In the genomic region with DNA sequence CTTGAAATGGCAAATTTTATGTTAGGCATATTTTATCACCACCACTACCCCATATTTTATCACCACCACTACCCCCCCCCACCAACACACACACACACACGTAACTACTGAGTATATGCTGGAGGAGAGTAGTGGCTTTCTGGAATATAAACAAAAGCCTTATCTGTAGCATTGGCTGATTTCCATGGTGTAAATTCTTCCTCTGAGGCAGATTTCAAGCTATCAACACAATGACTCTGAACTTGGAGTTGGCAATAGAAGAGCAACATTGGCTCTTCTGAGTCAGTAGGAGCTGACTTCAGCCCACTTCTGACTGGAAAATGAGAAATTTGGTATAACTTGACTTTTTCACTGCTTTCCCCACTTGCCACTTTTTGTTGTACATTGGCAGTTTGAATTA, we compare ENCODE assay signal across 14 cellular contexts.
DNase-seq lines count a peak whose midpoint lies in the region; ATAC-seq and TF ChIP-seq lines count a peak whose summit lies in the region.
"Had no signal": no experiment of that assay in that cellular context is flagged by ENCODE, and none has a peak within 500 bp of the region (broad histone marks: within the 10 kb centered on the region; RNA-seq: fewer than 3 reads in every experiment).

No MANE protein-coding gene starts in this region.

- DNase-seq in EH (ENCODE audit: low read depth): peak; percentile 10
- DNase-seq in OCI-M1 (lab: John Stamatoyannopoulos, UW): peak; percentile 13
- DNase-seq in choroid plexus epithelial cell (ENCODE audit: low read depth): peak; percentile 4
- DNase-seq in iris pigment epithelial cell (ENCODE audit: low read depth): peak; percentile 24
- DNase-seq in anterior cingulate cortex (lab: John Stamatoyannopoulos, UW): no peak
- no peak for DNase-seq in activated naive CD8-positive, alpha-beta T cell treated with anti-CD3 and anti-CD28 coated beads, Interleukin-2, amount 50 U/mL, for 24 hours
- DNase-seq in NCI-H1417 treated with DMSO at 0.1 percent for 48 hours (lab: John Stamatoyannopoulos, UW): no peak
- DNase-seq: CD8-positive, alpha-beta T cell; COR-L47; DND-41; GF-D8; HCEC 1CT had no signal

- peaks cover 2% of the 10 kb centered on the region for H3K9me3 Mint-ChIP-seq in stimulated activated memory B cell treated with anti-CD40 and anti-IgM and Interleukin-4, amounts not matched to agents 10 μg/mL and 1 μg/mL and 100 μg/mL, for 72 hours
- no peaks in the 10 kb centered on the region for H3K9me3 Mint-ChIP-seq in activated naive CD8-positive, alpha-beta T cell treated with anti-CD3 and anti-CD28 coated beads, Interleukin-2, amount 50 U/mL, for 24 hours
- H3K9me3 Mint-ChIP-seq: CD14-positive monocyte; CD8-positive, alpha-beta T cell had no signal

- H3K4me1 Mint-ChIP-seq in stimulated activated memory B cell treated with anti-CD40 and anti-IgM and Interleukin-4, amounts not matched to agents 10 μg/mL and 1 μg/mL and 100 μg/mL, for 72 hours: no peaks in the 10 kb centered on the region
- no peaks in the 10 kb centered on the region for H3K4me1 Mint-ChIP-seq in activated naive CD8-positive, alpha-beta T cell treated with anti-CD3 and anti-CD28 coated beads, Interleukin-2, amount 50 U/mL, for 24 hours
- H3K4me1 Mint-ChIP-seq: CD14-positive monocyte had no signal

- no peak for TF ChIP-seq CTCF in choroid plexus epithelial cell (conservative IDR thresholded peaks at IDR 0.05; ENCODE audit: low read depth, low read length)

- no peak overlapping the region for H3K27ac Mint-ChIP-seq in stimulated activated memory B cell treated with anti-CD40 and anti-IgM and Interleukin-4, amounts not matched to agents 10 μg/mL and 1 μg/mL and 100 μg/mL, for 72 hours
- H3K27ac Mint-ChIP-seq in activated naive CD8-positive, alpha-beta T cell treated with anti-CD3 and anti-CD28 coated beads, Interleukin-2, amount 50 U/mL, for 24 hours: no peak overlapping the region
- H3K27ac Mint-ChIP-seq: CD14-positive monocyte; CD8-positive, alpha-beta T cell had no signal

- H3K4me3 ChIP-seq in choroid plexus epithelial cell (ENCODE audit: low read depth, low read length): no peak overlapping the region

- no peaks in the 10 kb centered on the region for H3K36me3 Mint-ChIP-seq in stimulated activated memory B cell treated with anti-CD40 and anti-IgM and Interleukin-4, amounts not matched to agents 10 μg/mL and 1 μg/mL and 100 μg/mL, for 72 hours
- H3K36me3 Mint-ChIP-seq in activated naive CD8-positive, alpha-beta T cell treated with anti-CD3 and anti-CD28 coated beads, Interleukin-2, amount 50 U/mL, for 24 hours (ENCODE audit: low read depth): no peaks in the 10 kb centered on the region
- H3K36me3 Mint-ChIP-seq: CD14-positive monocyte; CD8-positive, alpha-beta T cell had no signal

- H3K4me3 Mint-ChIP-seq in stimulated activated memory B cell treated with anti-CD40 and anti-IgM and Interleukin-4, amounts not matched to agents 10 μg/mL and 1 μg/mL and 100 μg/mL, for 72 hours: no peak overlapping the region
- no peak overlapping the region for H3K4me3 Mint-ChIP-seq in activated naive CD8-positive, alpha-beta T cell treated with anti-CD3 and anti-CD28 coated beads, Interleukin-2, amount 50 U/mL, for 24 hours
- H3K4me3 Mint-ChIP-seq: CD14-positive monocyte; CD8-positive, alpha-beta T cell had no signal

- H3K27me3 Mint-ChIP-seq in stimulated activated memory B cell treated with anti-CD40 and anti-IgM and Interleukin-4, amounts not matched to agents 10 μg/mL and 1 μg/mL and 100 μg/mL, for 72 hours: no peaks in the 10 kb centered on the region
- H3K27me3 Mint-ChIP-seq in activated naive CD8-positive, alpha-beta T cell treated with anti-CD3 and anti-CD28 coated beads, Interleukin-2, amount 50 U/mL, for 24 hours: no peaks in the 10 kb centered on the region

- ATAC-seq in stimulated activated memory B cell treated with anti-CD40 and anti-IgM and Interleukin-4, amounts not matched to agents 10 μg/mL and 1 μg/mL and 100 μg/mL, for 72 hours: no peak
- no peak for ATAC-seq in activated naive CD8-positive, alpha-beta T cell treated with anti-CD3 and anti-CD28 coated beads, Interleukin-2, amount 50 U/mL, for 24 hours
- ATAC-seq: CD8-positive, alpha-beta T cell had no signal

Comparison
In these comparisons a context has a peak if more than half of its experiments do, and no peak if none do; other contexts are left out.
1. DNase-seq: peak in EH (single experiment), OCI-M1 (single experiment), choroid plexus epithelial cell (single experiment) and iris pigment epithelial cell (single experiment); none in anterior cingulate cortex (0 of 58), activated naive CD8-positive, alpha-beta T cell treated with anti-CD3 and anti-CD28 coated beads, Interleukin-2, amount 50 U/mL, for 24 hours (single experiment) and NCI-H1417 treated with DMSO at 0.1 percent for 48 hours (single experiment).